Comparison of ENCODE assay signal across 17 cellular contexts in the genomic region with DNA sequence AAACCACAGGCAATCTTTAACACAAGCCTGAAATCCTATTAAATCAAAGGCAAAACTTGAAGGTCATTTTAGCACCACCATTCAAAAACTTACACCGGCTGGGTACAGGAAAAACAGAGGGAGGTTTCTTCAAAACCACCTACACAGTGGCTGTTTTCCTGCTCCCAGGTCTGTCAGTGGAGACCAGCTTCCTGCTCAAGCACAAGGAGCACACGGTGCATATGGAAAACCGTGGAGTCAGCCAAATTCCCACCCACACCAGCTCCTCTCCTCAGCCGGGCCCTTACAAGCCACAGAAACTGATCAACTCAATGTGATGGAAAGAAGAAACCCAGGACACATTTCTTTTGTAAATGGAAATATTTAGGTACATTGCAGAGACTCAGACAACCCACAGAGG. TPM values are rescaled to one million over a fixed set of nuclear protein-coding genes. Genes with fewer than 3 reads are reported as not detected.
DNase-seq lines count a peak whose midpoint lies in the region; ATAC-seq, FAIRE-seq and TF ChIP-seq lines count a peak whose summit lies in the region.
"Had no signal": no experiment of that assay in that cellular context is flagged by ENCODE, and none has a peak within 500 bp of the region (broad histone marks: within the 10 kb centered on the region; RNA-seq: fewer than 3 reads in every experiment).

No MANE protein-coding gene starts in this region.

- TF ChIP-seq RAD21 in IMR-90 (IDR thresholded peaks at IDR 0.05; ENCODE audit: low read length), result no peak
- no peak for TF ChIP-seq RAD21 in HepG2 (CRISPR knock-in tag; IDR thresholded peaks at IDR 0.05)

- peak overlapping the region; percentile 73 for H3K27ac Mint-ChIP-seq in endothelial cell (ENCODE audit: unreplicated experiment)
- H3K27ac Mint-ChIP-seq: activated naive CD8-positive, alpha-beta T cell; natural killer cell; T-helper 2 cell treated with Interferon-gamma antibody and Interleukin-4, amounts not matched to agents 5 μg/mL and 100 μg/mL, for 36 hours had no signal

- TF ChIP-seq CTCF in IMR-90 (conservative IDR thresholded peaks at IDR 0.05; ENCODE audit: low read depth, low read length) (no peak), endothelial cell (IDR thresholded peaks at IDR 0.05; ENCODE audit: unreplicated experiment) (no peak), HepG2 (CRISPR knock-in tag; IDR thresholded peaks at IDR 0.05) (no peak)

- no peak overlapping the region for H2BK15ac ChIP-seq in IMR-90 (ENCODE audit: low read depth, low read length)

- no peaks in the 10 kb centered on the region for H3K79me2 ChIP-seq in HepG2 (ENCODE audit: insufficient read depth, low read length)

- BruUV-seq in IMR-90 (replicated peaks; lab: Mats Ljungman, UMichigan) (no TSS peak), HepG2 (replicated peaks; lab: Mats Ljungman, UMichigan) (no TSS peak)

- H3K27ac ChIP-seq in IMR-90 (ENCODE audit: insufficient read depth, low read length), result no peak overlapping the region
- H3K27ac ChIP-seq in HepG2 (ENCODE audit: extremely low read length, insufficient read depth, low read length), result no peak overlapping the region
- H3K27ac ChIP-seq: RWPE1, suprapubic skin had no signal

- no peak overlapping the region for H4K5ac ChIP-seq in IMR-90 (ENCODE audit: low read depth, low read length)

- TF ChIP-seq EP300 in HepG2 (IDR thresholded peaks at IDR 0.05; ENCODE audit: low read depth in 2 of 2, low read length in 2 of 2), result no peak
- no peak for TF ChIP-seq EP300 in HepG2 (CRISPR knock-in tag; IDR thresholded peaks at IDR 0.05; ENCODE audit: borderline replicate concordance)

- H2BK5ac ChIP-seq in IMR-90 (ENCODE audit: low read depth, low read length, poor library complexity, severe bottlenecking), result no peak overlapping the region

- H2AFZ ChIP-seq in IMR-90 (replicated peaks; ENCODE audit: low read length, poor library complexity) (peak overlapping the region; percentile 64), HepG2 (ENCODE audit: low read length) (no peak overlapping the region)

- no peak overlapping the region for H2BK120ac ChIP-seq in IMR-90 (ENCODE audit: low read depth, low read length)

- H3K36me3 Mint-ChIP-seq in endothelial cell (ENCODE audit: low read depth, unreplicated experiment), result no peaks in the 10 kb centered on the region
- H3K36me3 Mint-ChIP-seq: activated naive CD8-positive, alpha-beta T cell; natural killer cell had no signal

- H3K4me1 ChIP-seq in IMR-90 (ENCODE audit: control insufficient read depth, insufficient read depth, low read length) (peaks cover 4% of the 10 kb centered on the region), HepG2 (ENCODE audit: insufficient read depth, low read length) (no peaks in the 10 kb centered on the region)
- H3K4me1 ChIP-seq: suprapubic skin had no signal

- peak overlapping the region; percentile 4; the same call in 1 of the 2 replicates for H3K23ac ChIP-seq in IMR-90 (ENCODE audit: low read depth, low read length)

- intact Hi-C loops in IMR-90 (cut with micrococcal nuclease) (no loop called here), HepG2 (cut with micrococcal nuclease; ENCODE audit: unreplicated experiment) (no loop called here)

- H3K56ac ChIP-seq in IMR-90 (ENCODE audit: extremely low read depth, insufficient read depth, low read length), result no peak overlapping the region

- no peak overlapping the region for H3K4ac ChIP-seq in IMR-90 (ENCODE audit: low read depth, low read length)

- ATAC-seq in IMR-90 (ENCODE audit: low read depth) (no peak), HepG2 (no peak; the same call in 2 of the 3 replicates), GM18907 (IDR thresholded peaks at IDR 0.05; ENCODE audit: unreplicated experiment) (no peak)
- ATAC-seq: natural killer cell had no signal

- no peaks in the 10 kb centered on the region for H3K79me1 ChIP-seq in IMR-90 (ENCODE audit: low read depth in 1 of 2, low read length in 2 of 2)

- POLR2A ChIA-PET in IMR-90 (lab: Charles Lee; ENCODE audit: unreplicated experiment), result no interaction called here
- POLR2A ChIA-PET in HepG2 (lab: Yijun Ruan, JAX), result no interaction called here

- H3K4me3 ChIP-seq in IMR-90 (ENCODE audit: insufficient read depth, low read depth, low read length) (no peak overlapping the region), HepG2 (replicated peaks in 1 of 3; ENCODE audit: insufficient read depth in 1 of 3, low read depth in 2 of 3, low read length in 3 of 3) (no peak overlapping the region)
- H3K4me3 ChIP-seq: suprapubic skin had no signal

- WGBS in IMR-90 (ENCODE audit: extremely low coverage in 2 of 2, insufficient read length in 1 of 2), 2 experiments, result no CpG with 5 or more reads among the region's 4 CpGs
- WGBS in HepG2 (ENCODE audit: low lambda C conversion rate), result 15% methylated on average over 4 of the region's 4 CpGs

- no peaks in the 10 kb centered on the region for H3K27me3 ChIP-seq in IMR-90 (ENCODE audit: control insufficient read depth, insufficient read depth, low read length)
- H3K27me3 ChIP-seq in HepG2 (ENCODE audit: control insufficient read depth in 1 of 2, insufficient read depth in 2 of 2, low read length in 2 of 2), result no peaks in the 10 kb centered on the region

- dilution Hi-C loops in IMR-90 (cut with HindIII; ENCODE audit: low sequenced_read_pairs, unreplicated experiment), result no loop called here

- no peak overlapping the region for H2AK9ac ChIP-seq in IMR-90 (replicated peaks; ENCODE audit: low read depth, low read length, poor library complexity)

- no peak overlapping the region for H2BK20ac ChIP-seq in IMR-90 (ENCODE audit: low read depth, low read length)

- no peaks in the 10 kb centered on the region for H3K9me1 ChIP-seq in IMR-90 (ENCODE audit: insufficient read depth, low read length)

- H3K9ac ChIP-seq in IMR-90 (ENCODE audit: low read depth, low read length) (no peak overlapping the region), HepG2 (ENCODE audit: insufficient read depth, low read depth, low read length) (no peak overlapping the region)

- H3K4me2 ChIP-seq in IMR-90 (ENCODE audit: low read depth, low read length) (peak overlapping the region; percentile 51; the same call in 1 of the 2 replicates), HepG2 (ENCODE audit: low read depth, low read length) (no peak overlapping the region)

- TF ChIP-seq POLR2A in IMR-90 (IDR thresholded peaks at IDR 0.05; ENCODE audit: low read depth, low read length) (no peak), HepG2 (IDR thresholded peaks at IDR 0.05; ENCODE audit: insufficient read depth in 1 of 2, low read depth in 2 of 2, low read length in 2 of 2) (no peak)

- no peak overlapping the region for H2AK5ac ChIP-seq in IMR-90 (ENCODE audit: low read depth, low read length)

- no peaks in the 10 kb centered on the region for H3K9me3 Mint-ChIP-seq in endothelial cell (ENCODE audit: unreplicated experiment)
- H3K9me3 Mint-ChIP-seq: natural killer cell; T-helper 2 cell treated with Interferon-gamma antibody and Interleukin-4, amounts not matched to agents 5 μg/mL and 100 μg/mL, for 36 hours had no signal

- no peaks in the 10 kb centered on the region for H3K9me3 ChIP-seq in IMR-90 (ENCODE audit: control insufficient read depth, insufficient read depth, low read length)
- no peaks in the 10 kb centered on the region for H3K9me3 ChIP-seq in HepG2 (ENCODE audit: low read length)
- H3K9me3 ChIP-seq: suprapubic skin had no signal

- no peak for FAIRE-seq in HepG2 (lab: Jason Lieb, UNC)

- in situ Hi-C loops in IMR-90 (cut with MboI; ENCODE audit: low sequenced_read_pairs) (no loop called here), HepG2 (cut with HindIII; ENCODE audit: extremely low pct_ligation_motif_present, low pct_unique_long_range_greater_than_20kb) (no loop called here)

- H4K8ac ChIP-seq in IMR-90 (ENCODE audit: low read depth in 2 of 2, low read length in 2 of 2), result no peak overlapping the region

- no peak overlapping the region for H4K91ac ChIP-seq in IMR-90 (ENCODE audit: insufficient read depth, low read depth, low read length)

- no peak overlapping the region for H3K18ac ChIP-seq in IMR-90 (ENCODE audit: low read depth, low read length)

- H3K4me3 Mint-ChIP-seq in endothelial cell (ENCODE audit: unreplicated experiment), result no peak overlapping the region
- H3K4me3 Mint-ChIP-seq: activated naive CD8-positive, alpha-beta T cell; natural killer cell; T-helper 2 cell treated with Interferon-gamma antibody and Interleukin-4, amounts not matched to agents 5 μg/mL and 100 μg/mL, for 36 hours had no signal

- H4K20me1 ChIP-seq in IMR-90 (ENCODE audit: insufficient read depth, low read length), result no peaks in the 10 kb centered on the region
- no peaks in the 10 kb centered on the region for H4K20me1 ChIP-seq in HepG2 (ENCODE audit: insufficient read depth, low read length)

- no peaks in the 10 kb centered on the region for H3K36me3 ChIP-seq in IMR-90 (ENCODE audit: control insufficient read depth, insufficient read depth, low read length)
- no peaks in the 10 kb centered on the region for H3K36me3 ChIP-seq in HepG2 (replicated peaks in 1 of 2; ENCODE audit: control insufficient read depth in 1 of 2, insufficient read depth in 2 of 2, low read length in 2 of 2)
- H3K36me3 ChIP-seq: suprapubic skin had no signal

- DNase-seq in EH (ENCODE audit: low read depth) (peak; percentile 9), IMR-90 (no peak), endothelial cell (ENCODE audit: low spot score) (no peak), HepG2 (ENCODE audit: low spot score) (no peak), activated gamma-delta T cell (lab: John Stamatoyannopoulos, UW) (no peak), mucosa of gallbladder (ENCODE audit: low spot score) (no peak)
- DNase-seq: activated CD4-positive, alpha-beta T cell treated with anti-CD3 and anti-CD28 coated beads for 48 hours; activated T-cell treated with anti-CD3 and anti-CD28 coated beads for 4 hours; caudate nucleus; natural killer cell; NCI-H1417 treated with DMSO at 0.1 percent for 48 hours; NCI-H524 treated with DMSO at 0.1 percent for 48 hours had no signal

- H3K4me1 Mint-ChIP-seq in endothelial cell (ENCODE audit: unreplicated experiment), result peaks cover 36% of the 10 kb centered on the region
- H3K4me1 Mint-ChIP-seq: natural killer cell had no signal

- CTCF ChIA-PET in IMR-90 (lab: Yijun Ruan, JAX), result no interaction called here
- CTCF ChIA-PET in HepG2 (lab: Yijun Ruan, JAX; ENCODE audit: low intra/inter-chr PET ratio, low total read pairs), result no interaction called here

- H3K14ac ChIP-seq in IMR-90 (replicated peaks; ENCODE audit: low read depth, low read length), result no peak overlapping the region; the same call in 1 of the 2 replicates

- H3K27me3 Mint-ChIP-seq in endothelial cell (ENCODE audit: unreplicated experiment), result no peaks in the 10 kb centered on the region
- H3K27me3 Mint-ChIP-seq: activated naive CD8-positive, alpha-beta T cell had no signal

RNA-seq across cellular contexts. Expression of gene FAM241A, which starts 14.4 kb away (rescaled TPM):
- total RNA-seq in IMR-90 (2012; rRNA removed) (under 0.01 and 0.28 TPM in 2 replicates), endothelial cell (ENCODE audit: unreplicated experiment) (15.6 TPM), HepG2 (2016; rRNA removed; fragmentation: Illumina TruSeq; extraction: Trizol) (0.69 and 0.74 TPM in 2 replicates), mucosa of gallbladder (2.6 TPM)
- polyA plus RNA-seq in IMR-90 (2012; rRNA removed) (0.19 and 0.24 TPM in 2 replicates), HepG2 (2011; rRNA removed) (0.61 and 0.71 TPM in 2 replicates)
- polyA plus RNA-seq in IMR-90 (2012; cell fraction: cytosol; rRNA removed), result 0.12 and 0.45 TPM in 2 replicates
- polyA plus RNA-seq in IMR-90 (2012; cell fraction: nucleus; rRNA removed; ENCODE audit: low replicate concordance), result 0.04 and 0.14 TPM in 2 replicates
- total RNA-seq in HepG2 (2016; cell fraction: cytosol; rRNA removed; fragmentation: Illumina TruSeq; extraction: Trizol; ENCODE audit: low read depth), result 0.26 and 0.30 TPM in 2 replicates
- total RNA-seq in HepG2 (2016; cell fraction: insoluble cytoplasmic fraction; rRNA removed; fragmentation: Illumina TruSeq; extraction: Trizol), result 0.59 and 0.67 TPM in 2 replicates
- total RNA-seq in HepG2 (2016; cell fraction: membrane; rRNA removed; fragmentation: Illumina TruSeq; extraction: Trizol), result 0.86 and 0.96 TPM in 2 replicates
- 0.59 and 0.60 TPM in 2 replicates for total RNA-seq in HepG2 (2016; cell fraction: nucleus; rRNA removed; fragmentation: Illumina TruSeq; extraction: Trizol)
- polyA plus RNA-seq in HepG2 (2011; cell fraction: cytosol; rRNA removed), result 0.25 and 0.51 TPM in 2 replicates
- 0.18 and 0.38 TPM in 2 replicates for polyA plus RNA-seq in HepG2 (2011; cell fraction: nucleus; rRNA removed)
- 1.4 and 1.7 TPM in 2 replicates for polyA plus RNA-seq in HepG2 (2012)
- 0.61 and 0.63 TPM in 2 replicates for polyA plus RNA-seq in HepG2 (2016; cell fraction: cytosol; fragmentation: Illumina TruSeq; extraction: Trizol; ENCODE audit: low read depth)
- polyA plus RNA-seq in HepG2 (2016; cell fraction: insoluble cytoplasmic fraction; fragmentation: Illumina TruSeq; extraction: Trizol; ENCODE audit: low read depth), result 1.6 and 1.8 TPM in 2 replicates
- polyA plus RNA-seq in HepG2 (2016; cell fraction: membrane; fragmentation: Illumina TruSeq; extraction: Trizol; ENCODE audit: low read depth), result 1.3 and 1.4 TPM in 2 replicates
- 1.5 and 1.8 TPM in 2 replicates for polyA plus RNA-seq in HepG2 (2016; cell fraction: nucleus; fragmentation: Illumina TruSeq; extraction: Trizol; ENCODE audit: insufficient read depth, low read depth)
- 0.32 and 1.2 TPM in 2 replicates for polyA minus RNA-seq in HepG2 (2011; rRNA and poly(A)+ RNA removed; ENCODE audit: low replicate concordance)
- polyA minus RNA-seq in HepG2 (2011; cell fraction: cytosol; rRNA and poly(A)+ RNA removed), result 0.26 and 0.49 TPM in 2 replicates
- polyA minus RNA-seq in HepG2 (2011; cell fraction: nucleus; rRNA and poly(A)+ RNA removed), result 1.0 and 1.1 TPM in 2 replicates
